ENCODE assay signal across 1 cellular context in genomic region chr4:2691952-2692435, GRCh38.
TF ChIP-seq lines count a peak whose summit lies in the region.

No MANE protein-coding gene starts in this region.

TF ChIP-seq in GM12878, 131 proteins besides CTCF, POLR2A, EP300 and RAD21 (continued from another document):
- TF ChIP-seq BCLAF1 (IDR thresholded peaks at IDR 0.05) = no peak
- TF ChIP-seq SIX5 (IDR thresholded peaks at IDR 0.05; ENCODE audit: low read depth, low read length, severe bottlenecking) = no peak
- TF ChIP-seq SUPT20H (IDR thresholded peaks at IDR 0.05; ENCODE audit: borderline replicate concordance, control insufficient read depth, low read depth, low read length) = no peak
- no peak for TF ChIP-seq NFXL1 (IDR thresholded peaks at IDR 0.05; ENCODE audit: borderline replicate concordance)
- TF ChIP-seq PKNOX1 (IDR thresholded peaks at IDR 0.05) = peak; percentile 41
- no peak for TF ChIP-seq E4F1 (IDR thresholded peaks at IDR 0.05; ENCODE audit: borderline replicate concordance, partially characterized antibody)
- TF ChIP-seq CEBPZ (IDR thresholded peaks at IDR 0.05; ENCODE audit: low read depth, low read length) = no peak
- TF ChIP-seq TARDBP (IDR thresholded peaks at IDR 0.05; ENCODE audit: borderline replicate concordance) = no peak
- TF ChIP-seq GABPA (IDR thresholded peaks at IDR 0.05; ENCODE audit: low read depth) = no peak
- TF ChIP-seq SMARCA5 (IDR thresholded peaks at IDR 0.05) = no peak
- no peak for TF ChIP-seq SMAD5 (IDR thresholded peaks at IDR 0.05; ENCODE audit: low read depth)
- TF ChIP-seq MEF2B (IDR thresholded peaks at IDR 0.05; ENCODE audit: partially characterized antibody, poor library complexity, severe bottlenecking) = peak; percentile 41
- no peak for TF ChIP-seq CHD4 (IDR thresholded peaks at IDR 0.05)
- peak; percentile 43; the same call in 1 of the 2 replicates for TF ChIP-seq CHD2 (IDR thresholded peaks at IDR 0.05; ENCODE audit: borderline replicate concordance, low read depth, low read length)
- no peak for TF ChIP-seq SP1 (IDR thresholded peaks at IDR 0.05; ENCODE audit: low read depth, low read length)
- TF ChIP-seq ATF7 (IDR thresholded peaks at IDR 0.05; ENCODE audit: low read depth) = no peak
- TF ChIP-seq YBX1 (IDR thresholded peaks at IDR 0.05) = no peak
- TF ChIP-seq ZNF687 (IDR thresholded peaks at IDR 0.05) = peak; percentile 73
- no peak for TF ChIP-seq KDM1A (IDR thresholded peaks at IDR 0.05; ENCODE audit: borderline replicate concordance)
- TF ChIP-seq NFIC (IDR thresholded peaks at IDR 0.05; ENCODE audit: low read depth, low read length) = peak; percentile 43; the same call in 1 of the 2 replicates
